In the genomic region with DNA sequence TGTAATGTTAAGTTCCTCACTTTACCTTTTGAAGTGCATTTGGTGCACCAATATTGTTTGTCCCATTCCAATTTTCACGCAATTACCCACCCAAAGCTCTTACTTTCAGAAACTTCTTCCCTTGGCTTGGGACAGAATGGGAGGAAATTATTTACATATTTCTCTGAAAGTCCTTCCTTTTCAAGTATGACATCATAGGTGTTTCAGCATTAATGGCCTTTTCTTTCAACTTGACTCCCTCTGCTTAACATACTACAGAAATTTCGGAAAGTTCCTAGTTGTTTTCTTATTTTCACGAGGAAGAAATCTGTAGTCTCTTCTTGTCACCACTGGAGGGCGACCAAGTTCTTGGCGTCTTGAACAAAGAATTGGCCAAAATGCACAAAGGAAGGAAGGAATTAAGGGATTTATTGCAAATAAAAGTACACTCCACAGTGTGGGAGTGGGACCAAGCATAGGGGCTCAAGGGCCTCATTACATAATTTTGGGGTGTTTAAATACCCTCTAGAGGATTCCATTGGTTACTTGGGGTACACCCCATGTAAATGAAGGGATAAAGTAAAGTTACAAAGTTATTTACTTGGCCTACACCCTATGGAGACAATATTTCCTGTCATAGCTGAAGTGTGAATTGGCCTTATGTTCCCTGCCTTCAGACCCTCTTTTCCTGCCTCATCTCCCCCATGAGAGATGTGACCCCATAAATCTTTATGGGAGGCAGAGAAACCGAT, we compare ENCODE assay signal across 1 cellular context.
TF ChIP-seq lines count a peak whose summit lies in the region.

No MANE protein-coding gene starts in this region.

TF ChIP-seq in endothelial cell of umbilical vein, 7 proteins besides CTCF, POLR2A, EP300 and RAD21:
- TF ChIP-seq JUN (IDR thresholded peaks at IDR 0.05; ENCODE audit: borderline replicate concordance, insufficient read depth, insufficient read length, low read depth) (peak; percentile 47), GATA2 (IDR thresholded peaks at IDR 0.05; ENCODE audit: insufficient read depth, insufficient read length, low read depth, low read length) (no peak)
